7 cellular contexts compared by ENCODE assay signal in the genomic region with DNA sequence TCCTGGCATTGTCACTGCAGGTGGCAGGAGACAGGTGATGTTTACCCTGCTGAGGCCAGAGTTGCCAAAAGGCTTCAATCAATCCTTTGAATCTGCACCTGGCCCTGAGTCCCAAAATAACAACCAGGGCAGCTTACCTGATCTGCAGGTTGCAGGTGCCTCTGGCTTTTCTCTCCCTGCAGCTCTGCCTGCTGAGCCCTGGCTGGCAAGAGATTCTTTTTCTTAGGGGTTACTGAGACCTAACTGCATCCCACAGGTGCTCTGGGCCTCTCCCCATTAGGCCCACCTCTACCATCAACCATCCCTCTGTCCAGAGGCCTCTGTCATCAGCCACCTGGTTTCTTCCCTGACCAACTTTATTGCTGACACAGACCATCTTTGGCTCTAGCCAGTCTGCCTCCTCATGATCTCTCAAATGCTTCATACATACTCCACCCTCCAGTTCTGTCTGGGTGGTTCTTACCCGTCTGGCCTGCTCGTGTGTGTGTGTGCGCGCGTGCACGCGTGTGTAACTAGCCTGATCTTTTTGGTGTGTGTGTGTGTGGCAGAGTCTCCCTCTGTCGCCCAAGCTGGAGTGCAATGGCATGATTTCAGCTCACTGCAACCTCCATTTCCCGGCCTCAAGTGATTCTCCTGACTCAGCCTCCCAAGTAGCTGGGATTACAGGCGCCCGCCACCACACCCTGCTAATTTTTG. TPM values are rescaled to one million over a fixed set of nuclear protein-coding genes. Genes with fewer than 3 reads are reported as not detected.
DNase-seq lines count a peak whose midpoint lies in the region; ATAC-seq, FAIRE-seq and TF ChIP-seq lines count a peak whose summit lies in the region.

No MANE protein-coding gene starts in this region.

- H3K36me3 Mint-ChIP-seq in stimulated activated memory B cell treated with anti-CD40 and anti-IgM and Interleukin-4, amounts not matched to agents 10 μg/mL and 1 μg/mL and 100 μg/mL, for 72 hours = peaks cover 77% of the 10 kb centered on the region

- H3K4me3 Mint-ChIP-seq in stimulated activated memory B cell treated with anti-CD40 and anti-IgM and Interleukin-4, amounts not matched to agents 10 μg/mL and 1 μg/mL and 100 μg/mL, for 72 hours = no peak overlapping the region

- no peaks in the 10 kb centered on the region for H3K27me3 ChIP-seq in Karpas-422 (ENCODE audit: low read length)

- no peak overlapping the region for H3K9ac ChIP-seq in Karpas-422 (ENCODE audit: low read length)

- H2AFZ ChIP-seq in Karpas-422 (ENCODE audit: low read length) = no peak overlapping the region

- peaks cover 93% of the 10 kb centered on the region for H3K79me2 ChIP-seq in Karpas-422 (ENCODE audit: low read length)

- no peak for FAIRE-seq in urothelium cell line (lab: Jason Lieb, UNC)

- H3K27ac ChIP-seq in Karpas-422 (ENCODE audit: low read length) (peak overlapping the region; percentile 12; the same call in 1 of the 2 replicates), coronary artery (peak overlapping the region; percentile 53 to 83)

- no peak overlapping the region for H3K4me2 ChIP-seq in Karpas-422 (ENCODE audit: low read depth, low read length, poor library complexity, severe bottlenecking)

- no peaks in the 10 kb centered on the region for H3K9me3 ChIP-seq in Karpas-422 (ENCODE audit: low read length)

- no peak for TF ChIP-seq CTCF in coronary artery (IDR thresholded peaks at IDR 0.05)

- H3K4me3 ChIP-seq in Karpas-422 (ENCODE audit: low read length) (no peak overlapping the region), coronary artery (no peak overlapping the region)

- H3K27ac Mint-ChIP-seq in stimulated activated memory B cell treated with anti-CD40 and anti-IgM and Interleukin-4, amounts not matched to agents 10 μg/mL and 1 μg/mL and 100 μg/mL, for 72 hours = peak overlapping the region; percentile 6

- H3K36me3 ChIP-seq in Karpas-422 (ENCODE audit: insufficient read depth, low read length) = peaks cover 28% of the 10 kb centered on the region; the same call in 1 of the 2 replicates

- no peaks in the 10 kb centered on the region for H3K9me2 ChIP-seq in Karpas-422 (replicated peaks; ENCODE audit: insufficient read depth, low read length)

- DNase-seq in Karpas-422 (no peak), NCI-H510A treated with DMSO at 0.1 percent for 48 hours (lab: John Stamatoyannopoulos, UW) (peak; percentile 98), coronary artery (ENCODE audit: low spot score) (no peak), NCI-H82 (lab: John Stamatoyannopoulos, UW) (no peak), urothelium cell line (ENCODE audit: low spot score) (no peak)

- no peaks in the 10 kb centered on the region for H4K20me1 ChIP-seq in Karpas-422 (ENCODE audit: insufficient read depth, low read depth, low read length)

- peaks cover 41% of the 10 kb centered on the region for H3K4me1 ChIP-seq in Karpas-422 (ENCODE audit: low read length)

- peaks cover 90% of the 10 kb centered on the region for H3K4me1 Mint-ChIP-seq in stimulated activated memory B cell treated with anti-CD40 and anti-IgM and Interleukin-4, amounts not matched to agents 10 μg/mL and 1 μg/mL and 100 μg/mL, for 72 hours

- no peaks in the 10 kb centered on the region for H3K27me3 Mint-ChIP-seq in stimulated activated memory B cell treated with anti-CD40 and anti-IgM and Interleukin-4, amounts not matched to agents 10 μg/mL and 1 μg/mL and 100 μg/mL, for 72 hours

- ATAC-seq in stimulated activated memory B cell treated with anti-CD40 and anti-IgM and Interleukin-4, amounts not matched to agents 10 μg/mL and 1 μg/mL and 100 μg/mL, for 72 hours = no peak
- ATAC-seq in HG03159 (IDR thresholded peaks at IDR 0.05; ENCODE audit: unreplicated experiment) = no peak

- H3K9me3 Mint-ChIP-seq in stimulated activated memory B cell treated with anti-CD40 and anti-IgM and Interleukin-4, amounts not matched to agents 10 μg/mL and 1 μg/mL and 100 μg/mL, for 72 hours = no peaks in the 10 kb centered on the region

RNA-seq across cellular contexts. Expression of a gene that starts 13.7 kb away (rescaled TPM):
- total RNA-seq in Karpas-422 (2014; rRNA removed; shearing (Covaris generic); ENCODE audit: low replicate concordance) = 41.0 and 56.1 TPM in 2 replicates

RNA-seq across cellular contexts. Expression of a gene that starts 30.1 kb away (rescaled TPM):
- 54.0 and 55.5 TPM in 2 replicates for total RNA-seq in Karpas-422 (2014; rRNA removed; shearing (Covaris generic); ENCODE audit: low replicate concordance)
